Comparison of ENCODE assay signal across 8 cellular contexts in genomic region chr6:551405-551804, GRCh38.
DNase-seq lines count a peak whose midpoint lies in the region; ATAC-seq, FAIRE-seq and TF ChIP-seq lines count a peak whose summit lies in the region.

No MANE protein-coding gene starts in this region.

- ATAC-seq in GM18870 (IDR thresholded peaks at IDR 0.05; ENCODE audit: unreplicated experiment) (no peak), HG02623 (IDR thresholded peaks at IDR 0.05; ENCODE audit: unreplicated experiment) (no peak)

- DNase-seq in ELF-1 (ENCODE audit: low read depth, low spot score) (peak; percentile 92), NAMALWA (ENCODE audit: low spot score) (peak; percentile 20), bronchial epithelial cell (ENCODE audit: low read depth) (peak; percentile 79), non-pigmented ciliary epithelial cell (ENCODE audit: low read depth) (peak; percentile 9), retina (no peak), NCI-H2196 treated with DMSO at 0.1 percent for 48 hours (lab: John Stamatoyannopoulos, UW; ENCODE audit: unreplicated experiment) (no peak)

- TF ChIP-seq CTCF in bronchial epithelial cell (IDR thresholded peaks at IDR 0.05; ENCODE audit: insufficient read depth, low read length, severe bottlenecking) = peak; percentile 33

- no peak overlapping the region for H3K4me3 ChIP-seq in bronchial epithelial cell (ENCODE audit: low read depth, low read length)

- peaks cover 12% of the 10 kb centered on the region for H3K36me3 ChIP-seq in bronchial epithelial cell (ENCODE audit: control insufficient read depth, insufficient read depth, low read length)

- no peak for FAIRE-seq in bronchial epithelial cell (lab: Jason Lieb, UNC)

- no peaks in the 10 kb centered on the region for H3K27me3 ChIP-seq in bronchial epithelial cell (ENCODE audit: control insufficient read depth, insufficient read depth, low read length)

Comparison
In these comparisons a context has a peak if more than half of its experiments do, and no peak if none do; other contexts are left out.
1. DNase-seq: peak in ELF-1 (single experiment), NAMALWA (single experiment), bronchial epithelial cell (single experiment) and non-pigmented ciliary epithelial cell (single experiment); none in retina (single experiment) and NCI-H2196 treated with DMSO at 0.1 percent for 48 hours (single experiment).